ENCODE assay signal across 28 cellular contexts in genomic region chr14:50288146-50288545, GRCh38.
"Had no signal": no experiment of that assay in that cellular context is flagged by ENCODE, and none has a peak within 500 bp of the region (broad histone marks: within the 10 kb centered on the region; RNA-seq: fewer than 3 reads in every experiment).

No MANE protein-coding gene starts in this region.

- H3K4me1 Mint-ChIP-seq: endodermal cell had no signal

- H3K4me3 ChIP-seq: colonic mucosa, coronary artery, dorsolateral prefrontal cortex, esophagus muscularis mucosa, esophagus squamous epithelium, gastrocnemius medialis, gastroesophageal sphincter, heart left ventricle, heart right ventricle had no signal

- H3K27me3 ChIP-seq: colonic mucosa, dorsolateral prefrontal cortex, esophagus muscularis mucosa, esophagus squamous epithelium, foreskin keratinocyte, gastrocnemius medialis, gastroesophageal sphincter, heart left ventricle, heart right ventricle had no signal

- H3K36me3 ChIP-seq: colonic mucosa, gastrocnemius medialis had no signal

- H3K9me3 ChIP-seq: colonic mucosa, esophagus muscularis mucosa, esophagus squamous epithelium, gastrocnemius medialis, gastroesophageal sphincter, heart left ventricle, heart right ventricle had no signal

- H3K27me3 Mint-ChIP-seq: dendritic cell treated with granulocyte-macrophage colony-stimulating factor and Interleukin-4, amounts not matched to agents 40 ng/mL and 50 ng/mL, for 4 days; effector memory CD8-positive, alpha-beta T cell had no signal

- H3K27ac ChIP-seq: colonic mucosa, coronary artery, dorsolateral prefrontal cortex, epithelial cell of prostate, esophagus muscularis mucosa, esophagus squamous epithelium, foreskin keratinocyte, gastrocnemius medialis, gastroesophageal sphincter, heart left ventricle, heart right ventricle had no signal

- DNase-seq: colonic mucosa; cortex of kidney; dermis blood vessel endothelial cell; dorsolateral prefrontal cortex; effector CD4-positive, alpha-beta T cell; effector CD8-positive, alpha-beta T cell; effector memory CD4-positive, alpha-beta T cell; effector memory CD8-positive, alpha-beta T cell; endodermal cell; erythroblast; esophagus squamous epithelium; foreskin fibroblast; foreskin keratinocyte; foreskin melanocyte; gastrocnemius medialis; glutamatergic neuron; head of caudate nucleus; heart left ventricle; heart right ventricle had no signal

- H3K4me3 Mint-ChIP-seq: dendritic cell treated with granulocyte-macrophage colony-stimulating factor and Interleukin-4, amounts not matched to agents 40 ng/mL and 50 ng/mL, for 4 days; effector memory CD8-positive, alpha-beta T cell; endodermal cell had no signal

- H3K27ac Mint-ChIP-seq: dendritic cell treated with granulocyte-macrophage colony-stimulating factor and Interleukin-4, amounts not matched to agents 40 ng/mL and 50 ng/mL, for 4 days; effector memory CD8-positive, alpha-beta T cell; endodermal cell had no signal

- FAIRE-seq: colon, endometrium, frontal cortex had no signal

- H3K4me1 ChIP-seq: colonic mucosa, esophagus muscularis mucosa, esophagus squamous epithelium, foreskin keratinocyte, gastroesophageal sphincter, heart left ventricle, heart right ventricle had no signal

- ATAC-seq: effector memory CD8-positive, alpha-beta T cell; esophagus mucosa; foreskin keratinocyte; gastrocnemius medialis; gastroesophageal sphincter; heart left ventricle; heart right ventricle had no signal

- H3K9me3 Mint-ChIP-seq: dendritic cell treated with granulocyte-macrophage colony-stimulating factor and Interleukin-4, amounts not matched to agents 40 ng/mL and 50 ng/mL, for 4 days; effector memory CD8-positive, alpha-beta T cell; endodermal cell had no signal
